In the genomic region with DNA sequence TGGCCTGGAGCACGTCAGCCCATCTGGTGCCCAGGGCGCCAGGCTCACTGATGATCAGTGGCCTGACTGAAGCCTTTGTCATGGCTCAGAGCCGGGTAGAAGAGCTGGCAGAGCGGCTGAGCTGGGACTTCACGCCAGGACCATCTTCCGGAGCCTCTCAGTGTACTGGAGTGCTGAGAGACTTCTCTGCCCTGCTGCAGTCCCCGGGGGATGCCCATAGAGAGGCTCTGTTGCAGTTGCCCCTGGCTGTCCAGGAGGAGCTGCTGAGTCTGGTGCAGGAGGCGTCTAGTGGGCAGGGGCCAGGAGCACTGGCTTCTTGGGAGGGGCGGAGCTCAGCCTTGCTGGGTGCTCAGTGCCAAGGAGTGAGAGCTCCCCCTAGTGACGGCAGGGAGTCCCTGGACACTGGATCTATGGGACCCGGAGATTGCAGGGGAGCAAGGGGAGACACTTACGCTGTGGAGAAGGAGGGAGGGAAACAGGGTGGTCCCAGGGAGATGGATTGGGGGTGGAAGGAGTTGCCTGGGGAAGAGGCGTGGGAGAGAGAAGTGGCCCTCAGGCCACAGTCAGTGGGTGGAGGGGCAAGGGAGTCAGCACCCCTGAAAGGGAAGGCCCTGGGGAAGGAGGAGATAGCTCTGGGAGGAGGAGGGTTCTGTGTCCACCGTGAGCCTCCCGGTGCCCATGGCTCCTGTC, we compare ENCODE assay signal across 8 cellular contexts. TPM values are rescaled to one million over a fixed set of nuclear protein-coding genes. Genes with fewer than 3 reads are reported as not detected.
DNase-seq lines count a peak whose midpoint lies in the region; ATAC-seq and TF ChIP-seq lines count a peak whose summit lies in the region.

No MANE protein-coding gene starts in this region.

- peaks cover 24% of the 10 kb centered on the region for H3K4me1 Mint-ChIP-seq in GM23338
- H3K4me1 Mint-ChIP-seq in activated T-helper 17 cell treated with anti-CD3 and anti-CD28 coated beads, Interleukin-2, amount 50 U/mL, for 72 hours, result peaks cover 32% of the 10 kb centered on the region
- H3K4me1 Mint-ChIP-seq in neural crest cell, result peaks cover 26% of the 10 kb centered on the region
- peaks cover 62% of the 10 kb centered on the region for H3K4me1 Mint-ChIP-seq in stimulated activated naive CD8-positive, alpha-beta T cell treated with anti-CD3 and anti-CD28 coated beads, Interleukin-15, amount 100 ng/mL, for 72 hours

- TF ChIP-seq CTCF in GM23338 (conservative IDR thresholded peaks at IDR 0.05; ENCODE audit: low read depth in 2 of 2) (peak; percentile 97 to 99), fibroblast of pulmonary artery (IDR thresholded peaks at IDR 0.05; ENCODE audit: low read length, missing control alignments) (peak; percentile 99), neural crest cell (conservative IDR thresholded peaks at IDR 0.05) (peak; percentile 92)

- H3K27me3 ChIP-seq in GM23338 (ENCODE audit: insufficient read depth), result peaks cover 26% of the 10 kb centered on the region

- no peak overlapping the region for H2AFZ ChIP-seq in GM23338

- H3K9me2 ChIP-seq in GM23338 (ENCODE audit: insufficient read depth), result no peaks in the 10 kb centered on the region

- no peaks in the 10 kb centered on the region for H3K79me2 ChIP-seq in GM23338 (replicated peaks; ENCODE audit: insufficient read depth)

- no peak overlapping the region for H3K27ac ChIP-seq in GM23338 (ENCODE audit: low read depth)

- ATAC-seq in GM23338, result peak; percentile 79
- peak; percentile 56 for ATAC-seq in activated T-helper 17 cell treated with anti-CD3 and anti-CD28 coated beads, Interleukin-2, amount 50 U/mL, for 72 hours (replicated peaks)
- ATAC-seq in stimulated activated naive CD8-positive, alpha-beta T cell treated with anti-CD3 and anti-CD28 coated beads, Interleukin-15, amount 100 ng/mL, for 72 hours, result peak; percentile 62

- H3K4me3 ChIP-seq in GM23338, result peak overlapping the region; percentile 85; the same call in 1 of the 2 replicates
- peak overlapping the region; percentile 91 for H3K4me3 ChIP-seq in fibroblast of pulmonary artery (replicated peaks; ENCODE audit: low read depth, low read length)

- H3K36me3 ChIP-seq in GM23338 (ENCODE audit: insufficient read depth), result no peaks in the 10 kb centered on the region

- H3K36me3 Mint-ChIP-seq in GM23338 (ENCODE audit: low read depth) (peaks cover 7% of the 10 kb centered on the region; the same call in 2 of the 3 replicates), neural crest cell (ENCODE audit: low read depth) (peaks cover 3% of the 10 kb centered on the region)
- peaks cover 64% of the 10 kb centered on the region for H3K36me3 Mint-ChIP-seq in activated T-helper 17 cell treated with anti-CD3 and anti-CD28 coated beads, Interleukin-2, amount 50 U/mL, for 72 hours (ENCODE audit: low read depth)

- peak; percentile 95 for DNase-seq in ELF-1 (ENCODE audit: low read depth, low spot score)
- DNase-seq in GM23338 (ENCODE audit: low spot score), result peak; percentile 99
- peak; percentile 89 for DNase-seq in LHCN-M2 (ENCODE audit: low read depth)
- DNase-seq in RPMI8226, result peak; percentile 92
- DNase-seq in fibroblast of pulmonary artery (ENCODE audit: low read depth), result peak; percentile 96
- peak; percentile 93 for DNase-seq in neural crest cell (ENCODE audit: low read depth, low spot score)
- DNase-seq in stimulated activated naive CD8-positive, alpha-beta T cell treated with anti-CD3 and anti-CD28 coated beads, Interleukin-15, amount 100 ng/mL, for 72 hours, result peak; percentile 87 to 88

- peaks cover 19% of the 10 kb centered on the region for H3K4me1 ChIP-seq in GM23338 (ENCODE audit: insufficient read depth)

- peak overlapping the region; percentile 96; the same call in 1 of the 2 replicates for H3K4me2 ChIP-seq in GM23338

- H4K20me1 ChIP-seq in GM23338 (replicated peaks; ENCODE audit: insufficient read depth), result no peaks in the 10 kb centered on the region

- no peaks in the 10 kb centered on the region for H3K9me3 Mint-ChIP-seq in GM23338
- H3K9me3 Mint-ChIP-seq in activated T-helper 17 cell treated with anti-CD3 and anti-CD28 coated beads, Interleukin-2, amount 50 U/mL, for 72 hours, result no peaks in the 10 kb centered on the region
- no peaks in the 10 kb centered on the region for H3K9me3 Mint-ChIP-seq in neural crest cell
- no peaks in the 10 kb centered on the region for H3K9me3 Mint-ChIP-seq in stimulated activated naive CD8-positive, alpha-beta T cell treated with anti-CD3 and anti-CD28 coated beads, Interleukin-15, amount 100 ng/mL, for 72 hours

- H3K4me3 Mint-ChIP-seq in GM23338 (peak overlapping the region; percentile 83), neural crest cell (peak overlapping the region; percentile 85)
- peak overlapping the region; percentile 84 for H3K4me3 Mint-ChIP-seq in activated T-helper 17 cell treated with anti-CD3 and anti-CD28 coated beads, Interleukin-2, amount 50 U/mL, for 72 hours
- peak overlapping the region; percentile 92 for H3K4me3 Mint-ChIP-seq in stimulated activated naive CD8-positive, alpha-beta T cell treated with anti-CD3 and anti-CD28 coated beads, Interleukin-15, amount 100 ng/mL, for 72 hours

- peaks cover 24% of the 10 kb centered on the region for H3K27me3 Mint-ChIP-seq in GM23338 (ENCODE audit: insufficient read depth, low read depth, poor library complexity)
- no peaks in the 10 kb centered on the region for H3K27me3 Mint-ChIP-seq in activated T-helper 17 cell treated with anti-CD3 and anti-CD28 coated beads, Interleukin-2, amount 50 U/mL, for 72 hours
- H3K27me3 Mint-ChIP-seq in neural crest cell (ENCODE audit: low read depth), result peaks cover 1% of the 10 kb centered on the region
- H3K27me3 Mint-ChIP-seq in stimulated activated naive CD8-positive, alpha-beta T cell treated with anti-CD3 and anti-CD28 coated beads, Interleukin-15, amount 100 ng/mL, for 72 hours, result no peaks in the 10 kb centered on the region

- peaks cover 11% of the 10 kb centered on the region for H3F3A ChIP-seq in GM23338 (replicated peaks; ENCODE audit: low read depth)

- H3K27ac Mint-ChIP-seq in GM23338, result no peak overlapping the region
- H3K27ac Mint-ChIP-seq in activated T-helper 17 cell treated with anti-CD3 and anti-CD28 coated beads, Interleukin-2, amount 50 U/mL, for 72 hours, result peak overlapping the region; percentile 96
- H3K27ac Mint-ChIP-seq in neural crest cell (ENCODE audit: unreplicated experiment), result no peak overlapping the region
- peak overlapping the region; percentile 4 to 99 for H3K27ac Mint-ChIP-seq in stimulated activated naive CD8-positive, alpha-beta T cell treated with anti-CD3 and anti-CD28 coated beads, Interleukin-15, amount 100 ng/mL, for 72 hours

RNA-seq across cellular contexts. Expression of a gene that starts 2.0 kb away (rescaled TPM):
- 21.9 and 28.1 TPM in 2 replicates for total RNA-seq in GM23338 (2014; rRNA removed; shearing (Covaris generic))
- polyA plus RNA-seq in GM23338 (2016; fragmentation: Nextera tagmentation; extraction: Ambion mirVana), result 2.1 and 2.7 TPM in 2 replicates
- 27.0 and 29.7 TPM in 2 replicates for total RNA-seq in LHCN-M2 (2014; rRNA removed)
- polyA plus RNA-seq in LHCN-M2 (2012), result 17.2 TPM
- total RNA-seq in activated T-helper 17 cell treated with anti-CD3 and anti-CD28 coated beads, Interleukin-2, amount 50 U/mL, for 72 hours, result 100 to 1,000 TPM in 1 of 2 donors, 10 to 100 TPM in 1; 64.3 to 132 TPM
- 49.3 and 52.3 TPM in 2 replicates for total RNA-seq in neural crest cell

RNA-seq across cellular contexts. Expression of a gene that starts 2.2 kb away (rescaled TPM):
- total RNA-seq in GM23338 (2014; rRNA removed; shearing (Covaris generic)), result 0.07 TPM in 1 of 2 replicates, not detected in the other
- 0.19 and 0.23 TPM in 2 replicates for polyA plus RNA-seq in GM23338 (2016; fragmentation: Nextera tagmentation; extraction: Ambion mirVana)
- total RNA-seq in LHCN-M2 (2014; rRNA removed), result 1.3 and 1.9 TPM in 2 replicates
- 2.2 TPM for polyA plus RNA-seq in LHCN-M2 (2012)
- total RNA-seq in activated T-helper 17 cell treated with anti-CD3 and anti-CD28 coated beads, Interleukin-2, amount 50 U/mL, for 72 hours, result 10 to 100 TPM; 11.1 to 14.6 TPM
- total RNA-seq in neural crest cell, result 0.86 and 1.0 TPM in 2 replicates

RNA-seq across cellular contexts. Expression of a gene that starts 10.9 kb away (rescaled TPM):
- 9.0 and 22.9 TPM in 2 replicates for total RNA-seq in GM23338 (2014; rRNA removed; shearing (Covaris generic))
- 60.6 and 66.5 TPM in 2 replicates for polyA plus RNA-seq in GM23338 (2016; fragmentation: Nextera tagmentation; extraction: Ambion mirVana)
- total RNA-seq in LHCN-M2 (2014; rRNA removed), result 22.3 and 26.6 TPM in 2 replicates
- polyA plus RNA-seq in LHCN-M2 (2012), result 42.8 TPM
- total RNA-seq in activated T-helper 17 cell treated with anti-CD3 and anti-CD28 coated beads, Interleukin-2, amount 50 U/mL, for 72 hours, result 10 to 100 TPM; 36.6 to 45.7 TPM
- 64.6 and 76.7 TPM in 2 replicates for total RNA-seq in neural crest cell

RNA-seq across cellular contexts. Expression of a gene that starts 32.9 kb away (rescaled TPM):
- total RNA-seq in GM23338 (2014; rRNA removed; shearing (Covaris generic)), result 17.5 and 20.0 TPM in 2 replicates
- 3.1 TPM in 2 replicates for polyA plus RNA-seq in GM23338 (2016; fragmentation: Nextera tagmentation; extraction: Ambion mirVana)
- total RNA-seq in LHCN-M2 (2014; rRNA removed), result 0.06 TPM in 2 replicates
- polyA plus RNA-seq in LHCN-M2 (2012), result 0.23 TPM
- total RNA-seq in activated T-helper 17 cell treated with anti-CD3 and anti-CD28 coated beads, Interleukin-2, amount 50 U/mL, for 72 hours, result under 1 TPM in 1 of 2 donors, not detected in 1; 0.04 TPM
- total RNA-seq in neural crest cell, result 10.3 and 10.4 TPM in 2 replicates

Comparison
In these comparisons a context has a peak if more than half of its experiments do, and no peak if none do; other contexts are left out.
1. H3K27ac Mint-ChIP-seq: peak in activated T-helper 17 cell treated with anti-CD3 and anti-CD28 coated beads, Interleukin-2, amount 50 U/mL, for 72 hours (single experiment) and stimulated activated naive CD8-positive, alpha-beta T cell treated with anti-CD3 and anti-CD28 coated beads, Interleukin-15, amount 100 ng/mL, for 72 hours (2 of 2); none in GM23338 (single experiment) and neural crest cell (single experiment).
2. Peak in every context shown above with its lines, with median percentiles within 50 percentile points of each other: DNase-seq, ATAC-seq, H3K4me3 Mint-ChIP-seq and CTCF ChIP-seq.